Comparison of ENCODE assay signal across 16 cellular contexts in genomic region chr4:119189638-119190037, GRCh38. TPM values are rescaled to one million over a fixed set of nuclear protein-coding genes. Genes with fewer than 3 reads are reported as not detected.
A peak's percentile ranks its signal among the peaks of the same experiment; 100 is the strongest.
DNase-seq lines count a peak whose midpoint lies in the region; ATAC-seq and TF ChIP-seq lines count a peak whose summit lies in the region.
"Had no signal": no experiment of that assay in that cellular context is flagged by ENCODE, and none has a peak within 500 bp of the region (broad histone marks: within the 10 kb centered on the region; RNA-seq: fewer than 3 reads in every experiment).

No MANE protein-coding gene starts in this region.

- H3K4me1 ChIP-seq in esophagus squamous epithelium, result peaks cover 0 to 28% (median 0%) of the 10 kb centered on the region in 3 donors
- peaks cover 10 to 23% of the 10 kb centered on the region in 2 donors for H3K4me1 ChIP-seq in gastrocnemius medialis

- H3K4me3 ChIP-seq in esophagus squamous epithelium, result no peak overlapping the region
- peak overlapping the region in 1 of 4 donors; percentile 15 for H3K4me3 ChIP-seq in gastrocnemius medialis
- H3K4me3 ChIP-seq: transverse colon had no signal

- H3K36me3 ChIP-seq in esophagus squamous epithelium (no peaks in the 10 kb centered on the region), gastrocnemius medialis (no peaks in the 10 kb centered on the region)
- H3K36me3 ChIP-seq: transverse colon, WERI-Rb-1 had no signal

- intact Hi-C loops in esophagus squamous epithelium (cut with DNase I), result no loop called here
- intact Hi-C loops in gastrocnemius medialis (cut with DNase I; ENCODE audit: low total_unique reads), result no loop called here

- WGBS in esophagus squamous epithelium, 2 donors, result 27 to 55% methylated on average over 1 of the region's 1 CpG

- H3K27ac ChIP-seq in esophagus squamous epithelium (peak overlapping the region in 3 of 4 donors; percentile 59 to 79 (median 69)), gastrocnemius medialis (peak overlapping the region; percentile 31 to 77 (median 62))
- H3K27ac ChIP-seq: WERI-Rb-1 had no signal

- no peak for TF ChIP-seq POLR2A in esophagus squamous epithelium (IDR thresholded peaks at IDR 0.05)
- TF ChIP-seq POLR2A in gastrocnemius medialis (IDR thresholded peaks at IDR 0.05), result no peak

- in situ Hi-C loops in gastrocnemius medialis (cut with MboI; ENCODE audit: low sequenced_read_pairs in 4 of 4), result no loop called here

- DNase-seq in NOMO-1 treated with DMSO at 0.1 percent for 48 hours (lab: John Stamatoyannopoulos, UW; ENCODE audit: unreplicated experiment) (peak; percentile 29), esophagus squamous epithelium (lab: John Stamatoyannopoulos, UW) (no peak), left lobe of liver (ENCODE audit: low spot score) (no peak), gastrocnemius medialis (peak in 1 of 2 donors; percentile 29), HUDEP-2 (lab: John Stamatoyannopoulos, UW; ENCODE audit: unreplicated experiment in 76 of 76) (no peak)
- DNase-seq in central memory CD4-positive, alpha-beta T cell, result no peak
- no peak for DNase-seq in stimulated activated naive CD4-positive, alpha-beta T cell (lab: John Stamatoyannopoulos, UW)
- DNase-seq: activated effector memory CD4-positive, alpha-beta T cell treated with Interleukin-2 at 50 U/mL for 16 hours; anterior cingulate cortex; Calu3; NCI-H1930; NCI-H510A; transverse colon; WERI-Rb-1 had no signal

- no peak for TF ChIP-seq CTCF in esophagus squamous epithelium (IDR thresholded peaks at IDR 0.05)
- TF ChIP-seq CTCF in gastrocnemius medialis (IDR thresholded peaks at IDR 0.05 in 4 of 5, conservative IDR thresholded peaks at IDR 0.05 in 1 of 5), result no peak

- ATAC-seq in left lobe of liver (peak; percentile 65), gastrocnemius medialis (peak; percentile 95 to 98), GM19324 (IDR thresholded peaks at IDR 0.05; ENCODE audit: low FRiP score, unreplicated experiment) (no peak)

- no peaks in the 10 kb centered on the region for H3K27me3 ChIP-seq in esophagus squamous epithelium
- no peaks in the 10 kb centered on the region for H3K27me3 ChIP-seq in gastrocnemius medialis
- H3K27me3 ChIP-seq: transverse colon had no signal

- no peaks in the 10 kb centered on the region for H3K9me3 ChIP-seq in esophagus squamous epithelium
- H3K9me3 ChIP-seq in gastrocnemius medialis, result no peaks in the 10 kb centered on the region
- H3K9me3 ChIP-seq: transverse colon had no signal

RNA-seq across cellular contexts. Expression of gene USP53, which starts 22.9 kb away (rescaled TPM):
- total RNA-seq in esophagus squamous epithelium (10 to 100 TPM; 21.9 to 71.5 (median 29.9) TPM), left lobe of liver (5.6 TPM), gastrocnemius medialis (100 to 1,000 TPM in 1 of 4 donors, 10 to 100 TPM in 3; 56.9 to 190 (median 98.5) TPM)

RNA-seq across cellular contexts. Expression of gene MYOZ2, which starts 54.0 kb away (rescaled TPM):
- total RNA-seq in esophagus squamous epithelium (not detected), left lobe of liver (not detected), gastrocnemius medialis (100 to 1,000 TPM in 2 of 4 donors, 10 to 100 TPM in 2; 30.6 to 290 (median 87.9) TPM)
- total RNA-seq: activated CD8-positive, alpha-beta memory T cell treated with anti-CD3 and anti-CD28 coated beads for 36 hours; Calu3 had no signal

Comparison
In these comparisons a context has a peak if more than half of its experiments do, and no peak if none do; other contexts are left out.
1. RNA of gene MYOZ2, which starts 54.0 kb away (total RNA-seq): 30.6 to 290 TPM in gastrocnemius medialis; not detected in esophagus squamous epithelium and not detected in left lobe of liver (single experiment); every median in the first group is over 10 times any median in the second.